Comparison of ENCODE assay signal across 12 cellular contexts in the genomic region with DNA sequence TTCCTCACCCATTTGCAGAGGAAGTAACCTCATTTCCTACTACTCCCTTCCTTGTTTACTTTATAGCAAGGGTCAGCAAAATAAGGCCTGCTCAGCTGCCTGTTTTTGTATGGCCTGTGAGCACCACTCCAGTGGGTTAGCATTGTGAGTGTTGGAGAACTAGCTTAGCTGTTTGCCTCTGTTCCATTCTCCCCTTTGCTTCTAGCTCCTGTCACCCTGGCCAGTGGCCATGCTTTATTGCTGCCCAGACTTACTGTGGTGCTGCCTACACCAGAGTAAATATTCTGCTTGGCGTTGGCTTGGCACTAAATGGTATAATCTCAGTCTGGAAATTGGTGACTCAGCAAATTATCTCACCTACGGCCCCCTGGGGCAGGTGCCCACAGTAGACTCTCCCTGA. TPM values are rescaled to one million over a fixed set of nuclear protein-coding genes. Genes with fewer than 3 reads are reported as not detected.
DNase-seq lines count a peak whose midpoint lies in the region; ATAC-seq, FAIRE-seq and TF ChIP-seq lines count a peak whose summit lies in the region.
"Had no signal": no experiment of that assay in that cellular context is flagged by ENCODE, and none has a peak within 500 bp of the region (broad histone marks: within the 10 kb centered on the region; RNA-seq: fewer than 3 reads in every experiment).

No MANE protein-coding gene starts in this region.

- H2AFZ ChIP-seq in Loucy (ENCODE audit: low read length): no peak overlapping the region
- H2AFZ ChIP-seq in GM12878 (ENCODE audit: control insufficient read depth, low read depth, low read length): no peak overlapping the region

- H3K4me2 ChIP-seq in Loucy (ENCODE audit: low read depth, low read length, poor library complexity, severe bottlenecking) (peak overlapping the region; percentile 60), GM12878 (ENCODE audit: control insufficient read depth, insufficient read depth) (no peak overlapping the region)

- CTCF ChIA-PET in GM12878 (lab: Yijun Ruan, JAX): interaction anchor here (0.9 to 1.1 kb wide), 2 partner anchors 13 to 20 kb away, joined by 3 read pairs; no protein-coding TSS in a partner anchor
- CTCF ChIA-PET in activated CD8-positive, alpha-beta memory T cell treated with anti-CD3 and anti-CD28 coated beads, Interleukin-2, amount 10 ng/mL, durations not matched to agents 7 days and 5 days (lab: Charles Lee): interaction anchor here (0.7 to 3.5 kb wide), 3 partner anchors 8 to 16 kb away, joined by 3 to 15 read pairs (median 4); a partner anchor contains a TSS

- peaks cover 6% of the 10 kb centered on the region; the same call in 1 of the 2 replicates for H3K9me3 ChIP-seq in Loucy (ENCODE audit: insufficient read depth, low read depth, low read length)
- peaks cover 6% of the 10 kb centered on the region for H3K9me3 ChIP-seq in GM12878 (replicated peaks; ENCODE audit: control insufficient read depth, insufficient read depth, low read length)
- no peaks in the 10 kb centered on the region for H3K9me3 ChIP-seq in right cardiac atrium (ENCODE audit: control insufficient read depth, low read length)
- H3K9me3 ChIP-seq in small intestine (ENCODE audit: control insufficient read depth, low read depth): no peaks in the 10 kb centered on the region
- H3K9me3 ChIP-seq: adrenal gland, testis had no signal

- TF ChIP-seq CTCF in Loucy (conservative IDR thresholded peaks at IDR 0.05; ENCODE audit: low read length) (no peak), GM12878 (IDR thresholded peaks at IDR 0.05 in 2 of 3, conservative IDR thresholded peaks at IDR 0.05 in 1 of 3; ENCODE audit: control insufficient read depth in 2 of 3, extremely low read depth in 1 of 3, insufficient read depth in 1 of 3, low read depth in 3 of 3, low read length in 3 of 3) (no peak)

- H3K27me3 Mint-ChIP-seq in activated CD8-positive, alpha-beta memory T cell treated with anti-CD3 and anti-CD28 coated beads, Interleukin-2, amount 10 ng/mL, durations not matched to agents 7 days and 5 days: no peaks in the 10 kb centered on the region

- intact Hi-C loops in GM12878 (cut with micrococcal nuclease; ENCODE audit: unreplicated experiment): no loop called here
- intact Hi-C loops in right cardiac atrium (cut with DNase I): no loop called here

- TF ChIP-seq RAD21 in GM12878 (IDR thresholded peaks at IDR 0.05; ENCODE audit: insufficient read depth, low read depth, low read length): no peak

- H3K36me3 ChIP-seq in Loucy (ENCODE audit: insufficient read depth, low read length) (peaks cover 8% of the 10 kb centered on the region), GM12878 (ENCODE audit: control insufficient read depth in 2 of 2, insufficient read depth in 2 of 2, low read length in 1 of 2) (peaks cover 0 to 4% of the 10 kb centered on the region in 2 experiments; a peak in 2 of 4 replicates), small intestine (ENCODE audit: control insufficient read depth in 2 of 2, insufficient read depth in 2 of 2, low read length in 2 of 2) (peaks cover 0 to 2% of the 10 kb centered on the region in 2 donors)
- H3K36me3 ChIP-seq: adrenal gland had no signal

- no peaks in the 10 kb centered on the region for H3K27me3 ChIP-seq in Loucy (ENCODE audit: insufficient read depth, low read length, poor library complexity, severe bottlenecking)
- no peaks in the 10 kb centered on the region for H3K27me3 ChIP-seq in GM12878 (replicated peaks in 1 of 2; ENCODE audit: control insufficient read depth in 2 of 2, insufficient read depth in 2 of 2, low read length in 1 of 2)
- no peaks in the 10 kb centered on the region for H3K27me3 ChIP-seq in right cardiac atrium (ENCODE audit: control insufficient read depth, insufficient read depth)
- H3K27me3 ChIP-seq in small intestine (ENCODE audit: control insufficient read depth in 2 of 2, insufficient read depth in 2 of 2, low read length in 2 of 2): no peaks in the 10 kb centered on the region
- H3K27me3 ChIP-seq: adrenal gland, testis had no signal

- no peak for TF ChIP-seq EP300 in GM12878 (IDR thresholded peaks at IDR 0.05; ENCODE audit: borderline replicate concordance in 1 of 2, control insufficient read depth in 1 of 2, low read depth in 2 of 2, low read length in 2 of 2)

- no peak overlapping the region for H3K4me3 Mint-ChIP-seq in activated CD8-positive, alpha-beta memory T cell treated with anti-CD3 and anti-CD28 coated beads, Interleukin-2, amount 10 ng/mL, durations not matched to agents 7 days and 5 days
- H3K4me3 Mint-ChIP-seq: endodermal cell had no signal

- no peaks in the 10 kb centered on the region for H3F3A ChIP-seq in Loucy (ENCODE audit: low read depth)

- no peak overlapping the region for H3K27ac Mint-ChIP-seq in activated CD8-positive, alpha-beta memory T cell treated with anti-CD3 and anti-CD28 coated beads, Interleukin-2, amount 10 ng/mL, durations not matched to agents 7 days and 5 days

- no peak for FAIRE-seq in GM12878 (lab: Jason Lieb, UNC)
- no peak for FAIRE-seq in small intestine (lab: Jason Lieb, UNC)
- FAIRE-seq: TTC549 had no signal

- TF ChIP-seq POLR2A in GM12878 (IDR thresholded peaks at IDR 0.05; ENCODE audit: low read depth, low read length): no peak

- H3K4me1 ChIP-seq in Loucy (ENCODE audit: insufficient read depth, low read length, poor library complexity, severe bottlenecking) (peaks cover 42% of the 10 kb centered on the region), GM12878 (ENCODE audit: control insufficient read depth, insufficient read depth, low read length) (no peaks in the 10 kb centered on the region), right cardiac atrium (ENCODE audit: control insufficient read depth, insufficient read depth, low read length) (peaks cover 10% of the 10 kb centered on the region), small intestine (ENCODE audit: control insufficient read depth in 2 of 2, insufficient read depth in 1 of 2, low read depth in 1 of 2, low read length in 1 of 2) (peaks cover 2 to 17% of the 10 kb centered on the region in 2 donors)

- peaks cover 46% of the 10 kb centered on the region for H3K4me1 Mint-ChIP-seq in activated CD8-positive, alpha-beta memory T cell treated with anti-CD3 and anti-CD28 coated beads, Interleukin-2, amount 10 ng/mL, durations not matched to agents 7 days and 5 days

- H3K79me2 ChIP-seq in Loucy (ENCODE audit: insufficient read depth, low read length): peaks cover 98% of the 10 kb centered on the region
- peaks cover 77% of the 10 kb centered on the region for H3K79me2 ChIP-seq in GM12878 (ENCODE audit: control insufficient read depth, insufficient read depth, low read length)

- WGBS in GM12878 (ENCODE audit: insufficient coverage, insufficient replicate concordance, low lambda C conversion rate, missing lambda C conversion rate): 68% methylated on average over 2 of the region's 2 CpGs
- WGBS in right cardiac atrium: 58% methylated on average over 2 of the region's 2 CpGs
- WGBS in small intestine, 3 donors: 9 to 69% (median 38%) methylated on average over 2 of the region's 2 CpGs

- H4K20me1 ChIP-seq in Loucy (ENCODE audit: insufficient read depth, low read length, poor library complexity, severe bottlenecking): peaks cover 64% of the 10 kb centered on the region
- H4K20me1 ChIP-seq in GM12878 (ENCODE audit: control insufficient read depth, insufficient read depth): no peaks in the 10 kb centered on the region

- SMC1A ChIA-PET in GM12878 (lab: Charles Lee; ENCODE audit: uncharacterized antibody, unreplicated experiment): interaction anchor here (0.9 kb wide), 2 partner anchors 9 to 20 kb away, joined by 3 to 4 read pairs; a partner anchor contains a TSS

- H3K4me3 ChIP-seq in Loucy (ENCODE audit: low read length, poor library complexity, severe bottlenecking) (peak overlapping the region; percentile 32), GM12878 (no peak overlapping the region), right cardiac atrium (ENCODE audit: low read length) (no peak overlapping the region), small intestine (ENCODE audit: low read depth in 1 of 2, low read length in 2 of 2) (no peak overlapping the region)
- H3K4me3 ChIP-seq: adrenal gland, testis had no signal

- H3K9ac ChIP-seq in Loucy (ENCODE audit: low read depth, low read length, poor library complexity, severe bottlenecking) (no peak overlapping the region), GM12878 (ENCODE audit: control insufficient read depth, insufficient read depth, low read length) (no peak overlapping the region)

- in situ Hi-C loops in GM12878 (cut with MboI): no loop called here

- RAD21 ChIA-PET in GM12878 (lab: Charles Lee; ENCODE audit: unreplicated experiment): no interaction called here

- ATAC-seq in GM12878 (peak; percentile 33), right cardiac atrium (peak; percentile 72 to 80)
- no peak for ATAC-seq in activated CD8-positive, alpha-beta memory T cell treated with anti-CD3 and anti-CD28 coated beads, Interleukin-2, amount 10 ng/mL, durations not matched to agents 7 days and 5 days

- no peak overlapping the region for H3K27ac ChIP-seq in GM12878 (ENCODE audit: control insufficient read depth, insufficient read depth)
- peak overlapping the region; percentile 3 for H3K27ac ChIP-seq in right cardiac atrium (ENCODE audit: low read length)
- peak overlapping the region in 1 of 2 donors; percentile 60 for H3K27ac ChIP-seq in small intestine (ENCODE audit: low read depth in 1 of 2, low read length in 1 of 2)
- H3K27ac ChIP-seq: testis had no signal

- peaks cover 47% of the 10 kb centered on the region for H3K36me3 Mint-ChIP-seq in activated CD8-positive, alpha-beta memory T cell treated with anti-CD3 and anti-CD28 coated beads, Interleukin-2, amount 10 ng/mL, durations not matched to agents 7 days and 5 days

- H3K9me2 ChIP-seq in Loucy (replicated peaks; ENCODE audit: low read depth, low read length): no peaks in the 10 kb centered on the region

- POLR2A ChIA-PET in GM12878 (lab: Charles Lee): no interaction called here

- DNase-seq in GM12878 (ENCODE audit: low read depth, low spot score): no peak
- peak in 1 of 3 donors; percentile 65 for DNase-seq in right cardiac atrium
- DNase-seq in small intestine: peak; percentile 22
- DNase-seq in hippocampal formation (lab: John Stamatoyannopoulos, UW): no peak
- DNase-seq in activated CD8-positive, alpha-beta memory T cell treated with anti-CD3 and anti-CD28 coated beads, Interleukin-2, amount 50 U/mL, for 4 hours: no peak
- no peak for DNase-seq in activated CD8-positive, alpha-beta memory T cell treated with anti-CD3 and anti-CD28 coated beads, Interleukin-2, amount 10 ng/mL, durations not matched to agents 7 days and 5 days
- DNase-seq: endodermal cell, NCI-H524, testis had no signal

- BruUV-seq in GM12878 (replicated peaks; lab: Mats Ljungman, UMichigan): no TSS peak

- H3K9me3 Mint-ChIP-seq in activated CD8-positive, alpha-beta memory T cell treated with anti-CD3 and anti-CD28 coated beads, Interleukin-2, amount 10 ng/mL, durations not matched to agents 7 days and 5 days (ENCODE audit: low read depth): peaks cover 3% of the 10 kb centered on the region

RNA-seq across cellular contexts. Expression of a gene that starts 8.8 kb away (rescaled TPM):
- 481 and 495 TPM in 2 replicates for total RNA-seq in GM12878 (2013; cell fraction: nucleolus; rRNA removed)
- total RNA-seq in GM12878 (2014; rRNA removed) (58.9 and 65.9 TPM in 2 replicates), GM12878 (2014; rRNA removed; fragmentation: Illumina TruSeq; extraction: Trizol) (86.7 and 87.1 TPM in 2 replicates), GM12878 (2021) (155 and 156 TPM in 2 replicates), right cardiac atrium (100 to 1,000 TPM; 120 to 141 (median 129) TPM)
- 42.3 TPM for polyA plus RNA-seq in GM12878 (2011; ENCODE audit: low read depth)
- polyA plus RNA-seq in GM12878 (2011; rRNA removed) (169 and 267 TPM in 2 replicates), GM12878 (2014; fragmentation: Illumina TruSeq; extraction: Trizol) (75.3 and 105 TPM in 2 replicates), GM12878 (2014; fragmentation: Nextera tagmentation; extraction: Ambion mirVana) (10 to 100 TPM; 16.0 to 20.0 TPM), GM12878 (2014; rRNA removed) (58.8 and 61.1 TPM in 2 replicates), GM12878 (2016; fragmentation: Nextera tagmentation; extraction: Ambion mirVana) (100 to 1,000 TPM; 130 to 134 TPM), right cardiac atrium (31.5 TPM), small intestine (10 to 100 TPM; 40.6 to 66.0 (median 63.8) TPM)
- 62.6 and 115 TPM in 2 replicates for polyA plus RNA-seq in GM12878 (2011; cell fraction: cytosol; rRNA removed)
- 237 and 363 TPM in 2 replicates for polyA plus RNA-seq in GM12878 (2011; cell fraction: nucleus; rRNA removed)
- 70.0 and 88.4 TPM in 2 replicates for polyA plus RNA-seq in GM12878 (2012)
- polyA minus RNA-seq in GM12878 (2011; rRNA and poly(A)+ RNA removed): 99.0 and 102 TPM in 2 replicates
- 75.7 and 96.6 TPM in 2 replicates for polyA minus RNA-seq in GM12878 (2011; cell fraction: cytosol; rRNA and poly(A)+ RNA removed)
- 161 and 256 TPM in 2 replicates for polyA minus RNA-seq in GM12878 (2011; cell fraction: nucleus; rRNA and poly(A)+ RNA removed)
- 100 to 1,000 TPM; 183 to 208 TPM for total RNA-seq in activated CD8-positive, alpha-beta memory T cell treated with anti-CD3 and anti-CD28 coated beads, Interleukin-2, amount 10 ng/mL, durations not matched to agents 7 days and 5 days
